Comparison of ENCODE assay signal across 8 cellular contexts in the genomic region with DNA sequence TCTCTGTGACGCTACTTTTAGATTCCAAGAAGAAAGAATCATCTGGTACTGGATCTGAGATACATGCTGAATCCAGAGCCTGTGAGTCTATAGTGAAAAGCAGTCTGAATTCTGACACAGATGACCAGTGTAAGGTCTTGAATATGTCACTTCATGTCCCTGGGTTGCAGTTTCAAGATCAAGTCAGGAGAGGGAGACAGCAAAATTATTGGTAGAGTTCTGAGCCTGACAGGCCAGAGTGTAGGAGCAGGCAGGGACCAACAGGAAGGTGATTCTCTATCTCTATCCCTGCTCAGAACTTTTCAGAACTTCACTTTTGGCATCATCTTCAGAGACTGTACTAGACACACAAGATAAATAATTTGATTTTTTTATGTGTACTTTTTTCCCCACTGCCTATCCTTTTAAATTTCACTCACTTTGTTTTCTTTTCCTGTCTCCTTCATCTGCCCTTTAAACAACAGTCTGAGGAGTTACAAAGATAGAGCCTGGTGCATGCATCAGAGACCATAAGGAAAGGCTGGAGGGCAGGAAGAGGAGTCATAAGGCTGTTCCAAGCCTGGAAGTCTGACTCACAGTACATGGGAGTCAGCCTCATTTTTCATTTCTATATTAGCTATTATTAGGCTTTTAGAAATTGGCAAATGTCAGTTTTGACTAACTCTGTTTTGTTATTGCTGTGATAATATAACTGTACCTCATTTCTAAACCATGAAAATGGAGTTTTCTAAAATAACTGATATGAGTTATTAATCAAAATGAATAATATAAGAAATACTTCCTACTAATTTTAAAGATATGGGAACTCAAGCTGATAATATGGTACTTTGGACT.
A peak's percentile ranks its signal among the peaks of the same experiment; 100 is the strongest.
DNase-seq lines count a peak whose midpoint lies in the region; ATAC-seq and TF ChIP-seq lines count a peak whose summit lies in the region.

No MANE protein-coding gene starts in this region.

- POLR2A ChIA-PET in AG04450 (lab: Yijun Ruan, JAX), result no interaction called here

- H3K27ac ChIP-seq in AG04450 (ENCODE audit: low read depth, low read length), result no peak overlapping the region
- H3K27ac ChIP-seq in lung (ENCODE audit: low read depth in 1 of 2, low read length in 1 of 2), result no peak overlapping the region

- H3K27me3 ChIP-seq in AG04450 (ENCODE audit: control insufficient read depth, insufficient read depth, low read length) (no peaks in the 10 kb centered on the region), lung (ENCODE audit: control insufficient read depth, insufficient read depth) (no peaks in the 10 kb centered on the region)

- WGBS in lung, 2 donors, result 87 to 90% methylated on average over 1 of the region's 1 CpG

- ATAC-seq in GM18907 (IDR thresholded peaks at IDR 0.05; ENCODE audit: unreplicated experiment) (peak; percentile 73), lung (ENCODE audit: insufficient read depth, low FRiP score) (peak; percentile 66), GM21381 (IDR thresholded peaks at IDR 0.05; ENCODE audit: unreplicated experiment) (no peak)

- peak; percentile 46 for TF ChIP-seq CTCF in AG04450 (IDR thresholded peaks at IDR 0.05; ENCODE audit: low read depth, low read length)
- TF ChIP-seq CTCF in LNCAP (IDR thresholded peaks at IDR 0.05), result peak; percentile 58
- no peak for TF ChIP-seq CTCF in lung (IDR thresholded peaks at IDR 0.05; ENCODE audit: control extremely low read depth, extremely low read depth)

- H3K9me3 ChIP-seq in AG04450 (ENCODE audit: control insufficient read depth, insufficient read depth, low read length), result no peaks in the 10 kb centered on the region
- no peaks in the 10 kb centered on the region for H3K9me3 ChIP-seq in lung (ENCODE audit: control insufficient read depth in 2 of 2, insufficient read depth in 1 of 2, low read length in 1 of 2)

- H3K36me3 ChIP-seq in lung (ENCODE audit: control insufficient read depth in 2 of 2, insufficient read depth in 2 of 2, low read length in 2 of 2), result no peaks in the 10 kb centered on the region

- DNase-seq in AG04450 (ENCODE audit: low read depth, low spot score) (peak; percentile 21), amniotic epithelial cell (ENCODE audit: low read depth) (peak; percentile 82), lung (ENCODE audit: low spot score) (no peak)
- DNase-seq in activated CD4-positive, alpha-beta T cell treated with anti-CD3 and anti-CD28 coated beads, Interleukin-2, amount 50 U/mL, for 1 hour, result no peak
- DNase-seq in stimulated activated naive CD4-positive, alpha-beta T cell treated with Interleukin-2 at 50 U/mL for 16 hours (lab: John Stamatoyannopoulos, UW), result no peak

- H3K4me1 ChIP-seq in lung (ENCODE audit: control insufficient read depth in 2 of 2, insufficient read depth in 2 of 2, low read length in 2 of 2), result no peaks in the 10 kb centered on the region

- H3K4me3 ChIP-seq in AG04450 (ENCODE audit: low read depth, low read length), result no peak overlapping the region
- H3K4me3 ChIP-seq in lung, result no peak overlapping the region

- CTCF ChIA-PET in AG04450 (lab: Charles Lee), result interaction anchor here (0.7 to 8.3 kb wide), 5 partner anchors 573 to 704 kb away, joined by 3 to 110 read pairs (median 50); a partner anchor contains a TSS

Comparison
In these comparisons a context has a peak if more than half of its experiments do, and no peak if none do; other contexts are left out.
1. DNase-seq: peak in AG04450 (single experiment) and amniotic epithelial cell (single experiment); none in lung (single experiment), activated CD4-positive, alpha-beta T cell treated with anti-CD3 and anti-CD28 coated beads, Interleukin-2, amount 50 U/mL, for 1 hour (single experiment) and stimulated activated naive CD4-positive, alpha-beta T cell treated with Interleukin-2 at 50 U/mL for 16 hours (single experiment).